16 cellular contexts compared by ENCODE assay signal in the genomic region with DNA sequence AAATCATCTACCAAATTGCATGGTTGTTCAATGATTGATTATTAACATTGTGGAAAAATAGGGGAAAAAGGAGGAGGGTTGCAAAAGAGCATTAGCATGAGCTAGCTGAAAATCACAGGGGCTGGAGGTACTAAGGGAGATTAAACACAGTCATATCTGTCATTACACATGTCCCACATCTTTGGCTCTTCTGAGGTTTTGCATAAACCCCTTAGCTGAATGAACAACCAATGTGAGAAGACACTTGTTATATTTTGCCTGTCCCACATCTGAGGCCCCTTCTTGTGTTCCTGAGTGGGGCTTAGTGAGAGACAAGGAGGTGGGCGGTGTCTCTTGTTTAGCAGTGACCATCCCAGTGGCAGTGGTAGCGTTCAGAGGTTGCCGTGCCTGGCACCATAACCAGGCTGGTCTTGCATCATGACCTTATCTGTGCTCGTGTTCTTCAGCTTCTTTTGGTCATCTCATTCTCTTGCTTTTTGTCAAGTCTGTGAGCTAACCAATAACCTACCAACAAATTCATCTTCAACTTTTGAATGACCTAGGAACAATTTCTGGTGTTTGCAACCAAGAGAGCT.
A peak's percentile ranks its signal among the peaks of the same experiment; 100 is the strongest.
DNase-seq lines count a peak whose midpoint lies in the region; ATAC-seq and TF ChIP-seq lines count a peak whose summit lies in the region.
"Had no signal": no experiment of that assay in that cellular context is flagged by ENCODE, and none has a peak within 500 bp of the region (broad histone marks: within the 10 kb centered on the region; RNA-seq: fewer than 3 reads in every experiment).

No MANE protein-coding gene starts in this region.

- H3K9me3 Mint-ChIP-seq in natural killer cell = no peaks in the 10 kb centered on the region

- H3K27me3 Mint-ChIP-seq in natural killer cell (ENCODE audit: low read depth in 2 of 2) = peaks cover 0 to 14% of the 10 kb centered on the region in 2 donors
- H3K27me3 Mint-ChIP-seq: activated naive CD8-positive, alpha-beta T cell had no signal

- peaks cover 0 to 5% of the 10 kb centered on the region in 2 donors for H3K4me1 Mint-ChIP-seq in natural killer cell

- peaks cover 8% of the 10 kb centered on the region for H3K27me3 ChIP-seq in adrenal gland
- H3K27me3 ChIP-seq: BLaER1 treated with 17β-estradiol and CSF1 and Interleukin-3, amounts not matched to agents 10 nM and 100 nM; foreskin keratinocyte; vagina had no signal

- H3K4me1 ChIP-seq in adrenal gland (replicated peaks in 1 of 2) = no peaks in the 10 kb centered on the region
- H3K4me1 ChIP-seq: foreskin keratinocyte, vagina had no signal

- H3K4me3 Mint-ChIP-seq in natural killer cell = no peak overlapping the region
- H3K4me3 Mint-ChIP-seq: activated naive CD8-positive, alpha-beta T cell had no signal

- H3K27ac Mint-ChIP-seq in natural killer cell = no peak overlapping the region
- H3K27ac Mint-ChIP-seq: activated naive CD8-positive, alpha-beta T cell had no signal

- no peak for TF ChIP-seq CTCF in natural killer cell (IDR thresholded peaks at IDR 0.05)
- no peak for TF ChIP-seq CTCF in adrenal gland (IDR thresholded peaks at IDR 0.05)

- no peak for TF ChIP-seq POLR2A in adrenal gland (IDR thresholded peaks at IDR 0.05)

- 62 to 93% (median 89%) methylated on average over 4 of the region's 4 CpGs for WGBS in adrenal gland, 4 donors

- DNase-seq in natural killer cell = no peak
- no peak for DNase-seq in adrenal gland
- DNase-seq in AG08396 (ENCODE audit: low spot score) = no peak
- no peak for DNase-seq in NCI-H446 (lab: John Stamatoyannopoulos, UW)
- DNase-seq: DMS79; foreskin keratinocyte; NCI-H1417 treated with DMSO at 0.1 percent for 48 hours; NCI-H446 treated with DMSO at 0.1 percent for 48 hours; stimulated activated naive CD4-positive, alpha-beta T cell had no signal

- no peaks in the 10 kb centered on the region for H3K36me3 ChIP-seq in adrenal gland (replicated peaks in 1 of 2)
- H3K36me3 ChIP-seq: BLaER1 treated with 17β-estradiol and CSF1 and Interleukin-3, amounts not matched to agents 10 nM and 100 nM; vagina had no signal

- H3K9me3 ChIP-seq in adrenal gland (replicated peaks in 1 of 3) = no peaks in the 10 kb centered on the region
- H3K9me3 ChIP-seq: vagina had no signal

- ATAC-seq in GM18861 (IDR thresholded peaks at IDR 0.05; ENCODE audit: unreplicated experiment) = peak; percentile 88
- ATAC-seq in GM21447 (IDR thresholded peaks at IDR 0.05; ENCODE audit: unreplicated experiment) = peak; percentile 63
- ATAC-seq in HG03159 (IDR thresholded peaks at IDR 0.05; ENCODE audit: unreplicated experiment) = peak; percentile 59
- ATAC-seq in natural killer cell = peak in 2 of 3 donors; percentile 9 to 49
- ATAC-seq: foreskin keratinocyte, K562 had no signal

- intact Hi-C loops in natural killer cell (cut with micrococcal nuclease) = no loop called here
- intact Hi-C loops in adrenal gland (cut with DNase I) = no loop called here

- no peak overlapping the region for H3K27ac ChIP-seq in adrenal gland
- H3K27ac ChIP-seq: BLaER1 treated with 17β-estradiol and CSF1 and Interleukin-3, amounts not matched to agents 10 nM and 100 nM; foreskin keratinocyte; vagina had no signal

- H3K4me3 ChIP-seq in adrenal gland = no peak overlapping the region
- H3K4me3 ChIP-seq: BLaER1 treated with 17β-estradiol and CSF1 and Interleukin-3, amounts not matched to agents 10 nM and 100 nM; K562; vagina had no signal

- H3K36me3 Mint-ChIP-seq in natural killer cell = no peaks in the 10 kb centered on the region

Comparison
In these comparisons a context has a peak if more than half of its experiments do, and no peak if none do; other contexts are left out.
1. ATAC-seq: peak in every context shown above with its lines; median percentile 88 in GM18861; 63 in GM21447; 59 in HG03159; 29 in natural killer cell.